In the genomic region with DNA sequence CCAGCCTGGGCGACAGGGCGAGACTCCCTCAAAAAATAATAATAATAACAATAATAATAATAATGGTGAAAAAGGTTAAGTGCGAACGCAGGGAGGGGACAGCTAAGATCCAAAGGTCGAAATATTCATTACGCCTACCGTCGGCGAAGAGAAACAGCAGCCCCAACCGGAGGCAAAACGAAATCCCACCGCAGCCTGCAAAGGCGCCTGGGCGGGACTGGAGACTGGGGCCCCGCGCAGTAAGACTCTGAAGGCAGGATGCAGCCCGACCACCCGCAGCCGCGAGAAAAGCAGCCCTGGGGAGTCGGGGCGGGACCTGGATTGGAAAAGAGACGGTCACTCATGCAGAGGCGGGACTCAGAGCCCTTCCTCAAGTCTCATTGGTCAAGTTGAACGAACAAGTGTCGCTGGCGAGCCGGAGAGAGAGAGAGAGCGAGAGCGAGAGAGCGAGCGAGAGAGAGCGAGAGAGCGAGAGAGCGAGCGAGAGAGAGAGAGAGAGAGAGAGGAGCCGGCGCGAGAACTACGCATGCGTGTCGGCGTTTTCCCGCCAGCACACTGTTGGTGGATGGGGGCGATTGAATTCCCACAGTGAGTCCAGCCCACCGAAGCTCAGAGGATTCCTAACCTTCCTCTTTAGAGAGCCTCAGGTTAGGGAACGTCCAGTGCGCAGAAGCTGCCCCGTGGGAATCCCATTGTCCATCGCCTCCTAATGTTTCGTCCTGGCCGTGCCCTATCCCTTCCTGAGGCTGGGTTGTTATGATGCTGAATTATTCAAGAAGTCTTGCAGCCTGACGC, we compare ENCODE assay signal across 8 cellular contexts. TPM values are rescaled to one million over a fixed set of nuclear protein-coding genes. Genes with fewer than 3 reads are reported as not detected.
DNase-seq lines count a peak whose midpoint lies in the region; ATAC-seq and TF ChIP-seq lines count a peak whose summit lies in the region.

No MANE protein-coding gene starts in this region.

- peak in 2 of 3 experiments; percentile 58 to 100 for TF ChIP-seq CTCF in vagina (IDR thresholded peaks at IDR 0.05)

- peak overlapping the region; percentile 74 for H3K4me3 Mint-ChIP-seq in T-helper 17 cell

- DNase-seq in NCI-H1694 treated with DMSO at 0.1 percent for 48 hours (lab: John Stamatoyannopoulos, UW) (peak; percentile 100), T-helper 17 cell (peak; percentile 80 to 87 (median 86)), anterior cingulate cortex (lab: John Stamatoyannopoulos, UW) (peak; percentile 79 to 99 (median 98)), right cardiac atrium (peak; percentile 97 to 98 (median 98)), putamen (ENCODE audit: low spot score) (peak; percentile 99), vagina (ENCODE audit: extremely low spot score in 2 of 2) (peak in 1 of 2 donors; percentile 99)

- H3K4me1 Mint-ChIP-seq in T-helper 17 cell: peaks cover 29% of the 10 kb centered on the region

- no peaks in the 10 kb centered on the region for H3K27me3 Mint-ChIP-seq in T-helper 17 cell

- H3K36me3 Mint-ChIP-seq in T-helper 17 cell (ENCODE audit: low read depth): peaks cover 2% of the 10 kb centered on the region

- H3K4me3 ChIP-seq in right cardiac atrium (ENCODE audit: low read length) (peak overlapping the region; percentile 53), vagina (peak overlapping the region; percentile 55 to 60)

- peaks cover 0 to 11% of the 10 kb centered on the region in 2 donors for H3K36me3 ChIP-seq in vagina

- no peaks in the 10 kb centered on the region for H3K27me3 ChIP-seq in right cardiac atrium (ENCODE audit: control insufficient read depth, insufficient read depth)
- H3K27me3 ChIP-seq in vagina: no peaks in the 10 kb centered on the region

- WGBS in right cardiac atrium: under 1% methylated on average over 53 of the region's 53 CpGs

- H3K4me1 ChIP-seq in right cardiac atrium (ENCODE audit: control insufficient read depth, insufficient read depth, low read length) (peaks cover 3% of the 10 kb centered on the region), vagina (peaks cover 38% of the 10 kb centered on the region)

- H3K27ac ChIP-seq in right cardiac atrium (ENCODE audit: low read length) (peak overlapping the region; percentile 82), vagina (peak overlapping the region; percentile 88)

- H3K9me3 ChIP-seq in T-helper 17 cell (ENCODE audit: control insufficient read depth, low read length, poor library complexity, severe bottlenecking): no peaks in the 10 kb centered on the region
- no peaks in the 10 kb centered on the region for H3K9me3 ChIP-seq in right cardiac atrium (ENCODE audit: control insufficient read depth, low read length)
- no peaks in the 10 kb centered on the region for H3K9me3 ChIP-seq in vagina

- H3K27ac Mint-ChIP-seq in T-helper 17 cell: peak overlapping the region; percentile 87

- ATAC-seq in GM18499 (IDR thresholded peaks at IDR 0.05; ENCODE audit: insufficient read depth, unreplicated experiment) (peak; percentile 60), HG02938 (IDR thresholded peaks at IDR 0.05; ENCODE audit: unreplicated experiment) (peak; percentile 83), T-helper 17 cell (peak; percentile 90), right cardiac atrium (peak; percentile 95 to 96)

- intact Hi-C loops in right cardiac atrium (cut with DNase I): no loop called here
- intact Hi-C loops in vagina (cut with DNase I): loop anchor here (5.0 kb wide), 1 partner anchor 37 kb away; a partner anchor contains a TSS

- peak; percentile 11 to 73 for TF ChIP-seq POLR2A in vagina (IDR thresholded peaks at IDR 0.05)

RNA-seq across cellular contexts. Expression of a gene that starts 10.7 kb away (rescaled TPM):
- total RNA-seq in T-helper 17 cell (1 to 10 TPM; 8.6 to 9.3 TPM), right cardiac atrium (10 to 100 TPM; 14.2 to 22.3 (median 15.8) TPM), vagina (21.1 TPM)
- polyA plus RNA-seq in right cardiac atrium: 9.4 TPM

RNA-seq across cellular contexts. Expression of a gene that starts 17.6 kb away (rescaled TPM):
- 10 to 100 TPM; 60.1 to 69.4 TPM for total RNA-seq in T-helper 17 cell
- 10 to 100 TPM; 50.3 to 65.2 (median 54.9) TPM for total RNA-seq in right cardiac atrium
- 59.3 TPM for polyA plus RNA-seq in right cardiac atrium
- total RNA-seq in vagina: 44.7 TPM

RNA-seq across cellular contexts. Expression of a gene that starts 28.7 kb away (rescaled TPM):
- total RNA-seq in T-helper 17 cell: 10 to 100 TPM; 54.8 to 57.8 TPM
- 10 to 100 TPM; 19.4 to 26.2 (median 22.5) TPM for total RNA-seq in right cardiac atrium
- 21.8 TPM for polyA plus RNA-seq in right cardiac atrium
- total RNA-seq in vagina: 48.1 TPM

RNA-seq across cellular contexts. Expression of a gene that starts 32.7 kb away (rescaled TPM):
- total RNA-seq in T-helper 17 cell: 1 to 10 TPM; 1.3 to 1.5 TPM
- total RNA-seq in right cardiac atrium: 1 to 10 TPM in 2 of 4 donors, under 1 TPM in 2; 0.92 to 1.4 (median 1.1) TPM
- 0.77 TPM for polyA plus RNA-seq in right cardiac atrium
- 4.2 TPM for total RNA-seq in vagina

RNA-seq across cellular contexts. Expression of a gene that starts 36.1 kb away (rescaled TPM):
- total RNA-seq in T-helper 17 cell: 10 to 100 TPM; 20.7 to 28.5 TPM
- total RNA-seq in right cardiac atrium: 10 to 100 TPM; 20.1 to 24.3 (median 21.1) TPM
- polyA plus RNA-seq in right cardiac atrium: 31.9 TPM
- 29.5 TPM for total RNA-seq in vagina
